Comparison of ENCODE assay signal across 23 cellular contexts in genomic region chr22:37084385-37084784, GRCh38. TPM values are rescaled to one million over a fixed set of nuclear protein-coding genes. Genes with fewer than 3 reads are reported as not detected.
"Had no signal": no experiment of that assay in that cellular context is flagged by ENCODE, and none has a peak within 500 bp of the region (broad histone marks: within the 10 kb centered on the region; RNA-seq: fewer than 3 reads in every experiment).

No MANE protein-coding gene starts in this region.

- H3K4me2 ChIP-seq: hepatocyte had no signal

- H3K36me3 Mint-ChIP-seq: memory B cell, mesothelial cell of epicardium, natural killer cell had no signal

- H3K27ac Mint-ChIP-seq: memory B cell, mesothelial cell of epicardium had no signal

- H3K27ac ChIP-seq: dorsolateral prefrontal cortex, hepatocyte, left ventricle myocardium inferior, lower lobe of right lung, ovary had no signal

- H3K4me1 ChIP-seq: left ventricle myocardium inferior had no signal

- H3K27me3 ChIP-seq: hepatocyte, ovary had no signal

- H3K4me1 Mint-ChIP-seq: mesothelial cell of epicardium, neural crest cell had no signal

- H3K36me3 ChIP-seq: left ventricle myocardium inferior, lower lobe of right lung, ovary had no signal

- H3K4me3 Mint-ChIP-seq: memory B cell, mesothelial cell of epicardium, natural killer cell, neural crest cell had no signal

- H2AFZ ChIP-seq: hepatocyte had no signal

- H3K4me3 ChIP-seq: dorsolateral prefrontal cortex, hepatocyte, left ventricle myocardium inferior, lower lobe of right lung, ovary had no signal

- H3K9me3 Mint-ChIP-seq: memory B cell, mesothelial cell of epicardium, natural killer cell, neural crest cell had no signal

- H3K9me3 ChIP-seq: left ventricle myocardium inferior, lower lobe of right lung, ovary had no signal

- DNase-seq: dorsolateral prefrontal cortex; effector CD8-positive, alpha-beta T cell; foreskin melanocyte; head of caudate nucleus; kidney; left cardiac atrium; left ventricle myocardium inferior; lower lobe of right lung; natural killer cell; nucleus accumbens; ovary; small intestine; stimulated activated CD4-positive, alpha-beta T cell treated with anti-CD3 and anti-CD28 coated beads, Interleukin-12 subunit alpha, Interleukin-12 subunit beta, amount 100 ng/mL, for 4 hours; stimulated activated naive CD4-positive, alpha-beta T cell treated with Interleukin-2 at 50 U/mL for 16 hours; trophoblast cell had no signal

RNA-seq across cellular contexts. Expression of gene TMPRSS6, which starts 25.1 kb away (rescaled TPM):
- total RNA-seq: dorsolateral prefrontal cortex, left cardiac atrium, left ventricle myocardium inferior, mesothelial cell of epicardium, myocyte, neural crest cell, posterior vena cava, right cardiac atrium, urinary bladder had no signal
- polyA plus RNA-seq: right cardiac atrium had no signal
